Comparison of ENCODE assay signal across 14 cellular contexts in the genomic region with DNA sequence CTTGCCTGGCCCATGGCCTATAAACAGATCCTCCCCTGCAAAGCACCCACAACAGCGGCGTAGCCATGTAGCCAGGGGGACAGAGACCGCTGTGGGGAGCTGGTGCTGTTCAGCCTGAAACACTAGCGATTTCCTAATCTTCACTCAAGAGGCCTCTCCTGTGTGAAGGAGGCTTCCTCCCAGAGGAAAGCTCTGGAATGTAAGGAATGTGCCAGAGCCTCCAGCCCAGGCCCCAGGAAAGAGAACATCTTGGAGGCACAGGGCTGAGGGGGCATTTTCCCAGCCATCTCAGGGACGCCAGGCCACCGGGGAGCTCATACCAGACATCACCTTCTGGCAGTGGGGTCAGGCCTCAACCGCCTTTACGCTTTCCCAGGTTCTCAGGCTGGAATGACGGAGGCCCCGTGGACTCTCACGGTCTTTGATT. TPM values are rescaled to one million over a fixed set of nuclear protein-coding genes. Genes with fewer than 3 reads are reported as not detected.
DNase-seq lines count a peak whose midpoint lies in the region; ATAC-seq and TF ChIP-seq lines count a peak whose summit lies in the region.
"Had no signal": no experiment of that assay in that cellular context is flagged by ENCODE, and none has a peak within 500 bp of the region (broad histone marks: within the 10 kb centered on the region; RNA-seq: fewer than 3 reads in every experiment).

No MANE protein-coding gene starts in this region.

- H3K9me3 ChIP-seq in thyroid gland = no peaks in the 10 kb centered on the region
- H3K9me3 ChIP-seq in CD4-positive, alpha-beta memory T cell (ENCODE audit: control insufficient read depth in 1 of 2, low read length in 2 of 2) = no peaks in the 10 kb centered on the region

- in situ Hi-C loops in astrocyte of the spinal cord (cut with HindIII; ENCODE audit: low sequenced_read_pairs) = no loop called here

- peaks cover 10 to 11% of the 10 kb centered on the region in 2 donors for H3K4me1 ChIP-seq in thyroid gland
- peaks cover 32% of the 10 kb centered on the region for H3K4me1 ChIP-seq in CD4-positive, alpha-beta memory T cell (ENCODE audit: insufficient read depth, low read length)

- WGBS in thyroid gland, 2 donors = 51 to 64% methylated on average over 11 of the region's 11 CpGs

- TF ChIP-seq POLR2A in thyroid gland (IDR thresholded peaks at IDR 0.05) = no peak

- H3K27me3 ChIP-seq in thyroid gland = no peaks in the 10 kb centered on the region
- no peaks in the 10 kb centered on the region for H3K27me3 ChIP-seq in CD4-positive, alpha-beta memory T cell (ENCODE audit: insufficient read depth, low read length)

- peak overlapping the region; percentile 48 to 72 (median 70) for H3K27ac ChIP-seq in thyroid gland
- H3K27ac ChIP-seq in CD4-positive, alpha-beta memory T cell (ENCODE audit: low read depth, low read length) = no peak overlapping the region

- TF ChIP-seq CTCF in astrocyte of the spinal cord (IDR thresholded peaks at IDR 0.05; ENCODE audit: low read depth, low read length) (no peak), thyroid gland (IDR thresholded peaks at IDR 0.05) (peak in 2 of 6 experiments; percentile 19 to 32)

- no peaks in the 10 kb centered on the region for H3K9me3 Mint-ChIP-seq in activated T-cell treated with anti-CD3 and anti-CD28 coated beads, Interleukin-2, amount 50 U/mL, for 24 hours
- H3K9me3 Mint-ChIP-seq in CD4-positive, alpha-beta memory T cell = no peaks in the 10 kb centered on the region
- H3K9me3 Mint-ChIP-seq: activated T-cell treated with anti-CD3 and anti-CD28 coated beads, Interleukin-2, amount 50 U/mL, for 4 hours had no signal

- H3K4me3 Mint-ChIP-seq in activated T-cell treated with anti-CD3 and anti-CD28 coated beads, Interleukin-2, amount 50 U/mL, for 24 hours = no peak overlapping the region
- H3K4me3 Mint-ChIP-seq in CD4-positive, alpha-beta memory T cell = no peak overlapping the region
- H3K4me3 Mint-ChIP-seq: activated T-cell treated with anti-CD3 and anti-CD28 coated beads, Interleukin-2, amount 50 U/mL, for 4 hours had no signal

- intact Hi-C loops in thyroid gland (cut with DNase I) = no loop called here
- intact Hi-C loops in CD4-positive, alpha-beta memory T cell (cut with micrococcal nuclease) = no loop called here

- peak overlapping the region; percentile 50 for H3K27ac Mint-ChIP-seq in activated T-cell treated with anti-CD3 and anti-CD28 coated beads, Interleukin-2, amount 50 U/mL, for 24 hours
- peak overlapping the region in 1 of 7 donors; percentile 24 for H3K27ac Mint-ChIP-seq in CD4-positive, alpha-beta memory T cell

- no peak for ATAC-seq in GM18858 (IDR thresholded peaks at IDR 0.05; ENCODE audit: unreplicated experiment)
- ATAC-seq in GM19395 (IDR thresholded peaks at IDR 0.05; ENCODE audit: unreplicated experiment) = no peak
- ATAC-seq: activated T-cell treated with anti-CD3 and anti-CD28 coated beads, Interleukin-2, amount 50 U/mL, for 4 hours had no signal

- POLR2A ChIA-PET in CD4-positive, alpha-beta memory T cell (lab: Charles Lee; ENCODE audit: partially characterized antibody) = no interaction called here

- H3K4me1 Mint-ChIP-seq in activated T-cell treated with anti-CD3 and anti-CD28 coated beads, Interleukin-2, amount 50 U/mL, for 24 hours (ENCODE audit: low read depth) = peaks cover 57% of the 10 kb centered on the region
- peaks cover 40 to 64% (median 51%) of the 10 kb centered on the region in 4 donors for H3K4me1 Mint-ChIP-seq in CD4-positive, alpha-beta memory T cell

- H3K27me3 Mint-ChIP-seq in activated T-cell treated with anti-CD3 and anti-CD28 coated beads, Interleukin-2, amount 50 U/mL, for 24 hours = no peaks in the 10 kb centered on the region
- H3K27me3 Mint-ChIP-seq in CD4-positive, alpha-beta memory T cell = no peaks in the 10 kb centered on the region

- DNase-seq in activated T-cell treated with anti-CD3 and anti-CD28 coated beads, Interleukin-2, amount 50 U/mL, for 24 hours = no peak
- DNase-seq in activated T-cell treated with anti-CD3 and anti-CD28 coated beads, Interleukin-2, amount 50 U/mL, for 1 hour = no peak
- DNase-seq in astrocyte of the spinal cord (ENCODE audit: low read depth, low spot score) (peak; percentile 74), islet precursor cell (peak; percentile 96), thyroid gland (peak; percentile 66 to 69)
- no peak for DNase-seq in CD4-positive, alpha-beta memory T cell
- DNase-seq: activated T-cell treated with anti-CD3 and anti-CD28 coated beads, Interleukin-2, amount 50 U/mL, for 4 hours; cerebellar nuclear complex; hypothalamus; NCI-H1105; stimulated activated CD4-positive, alpha-beta T cell treated with anti-CD3 and anti-CD28 coated beads, Interleukin-1b, Interleukin-23, amount 100 ng/mL, for 48 hours had no signal

- peaks cover 61% of the 10 kb centered on the region for H3K36me3 Mint-ChIP-seq in activated T-cell treated with anti-CD3 and anti-CD28 coated beads, Interleukin-2, amount 50 U/mL, for 24 hours (ENCODE audit: low read depth)
- peaks cover 41 to 48% of the 10 kb centered on the region in 2 donors for H3K36me3 Mint-ChIP-seq in CD4-positive, alpha-beta memory T cell

- CTCF ChIA-PET in CD4-positive, alpha-beta memory T cell (lab: Charles Lee; ENCODE audit: partially characterized antibody) = interaction anchor here (1.0 to 2.0 kb wide), 2 partner anchors 10 to 1123 kb away, joined by 3 to 6 read pairs; no protein-coding TSS in a partner anchor

- no peak overlapping the region for H3K4me3 ChIP-seq in astrocyte of the spinal cord (ENCODE audit: low read depth, low read length)
- H3K4me3 ChIP-seq in thyroid gland (replicated peaks in 1 of 3) = no peak overlapping the region
- H3K4me3 ChIP-seq in CD4-positive, alpha-beta memory T cell (ENCODE audit: low read length in 2 of 2) = no peak overlapping the region

- no peaks in the 10 kb centered on the region for H3K36me3 ChIP-seq in thyroid gland
- peaks cover 30% of the 10 kb centered on the region for H3K36me3 ChIP-seq in CD4-positive, alpha-beta memory T cell (ENCODE audit: insufficient read depth, low read length)

RNA-seq across cellular contexts. Expression of gene MIAT, which starts 24.0 kb away (rescaled TPM):
- 1 to 10 TPM in 3 of 4 donors, under 1 TPM in 1; 0.67 to 2.6 (median 1.2) TPM for total RNA-seq in thyroid gland
- 100 to 1,000 TPM; 260 to 270 TPM for total RNA-seq in CD4-positive, alpha-beta memory T cell
- 1 to 10 TPM in 1 of 2 donors, under 1 TPM in 1; 0.54 to 4.7 TPM for polyA plus RNA-seq in CD4-positive, alpha-beta memory T cell

RNA-seq across cellular contexts. Expression of gene CRYBA4, which starts 59.6 kb away (rescaled TPM):
- not detected for total RNA-seq in thyroid gland
- total RNA-seq in CD4-positive, alpha-beta memory T cell = not detected
- polyA plus RNA-seq in CD4-positive, alpha-beta memory T cell = not detected
- total RNA-seq: activated T-cell treated with anti-CD3 and anti-CD28 coated beads, Interleukin-2, amount 50 U/mL, for 4 hours had no signal
- polyA plus RNA-seq: neural cell had no signal

Comparison
In these comparisons a context has a peak if more than half of its experiments do, and no peak if none do; other contexts are left out.
1. DNase-seq: peak in astrocyte of the spinal cord (single experiment), islet precursor cell (single experiment) and thyroid gland (2 of 2); none in activated T-cell treated with anti-CD3 and anti-CD28 coated beads, Interleukin-2, amount 50 U/mL, for 24 hours (single experiment), activated T-cell treated with anti-CD3 and anti-CD28 coated beads, Interleukin-2, amount 50 U/mL, for 1 hour (single experiment) and CD4-positive, alpha-beta memory T cell (0 of 5).
2. RNA of gene MIAT, which starts 24.0 kb away (total RNA-seq): 260 to 270 TPM in CD4-positive, alpha-beta memory T cell; 0.67 to 2.6 TPM in thyroid gland; every median in the first group is over 10 times any median in the second.